Comparison of ENCODE assay signal across 1 cellular context in genomic region chr13:36352350-36352749, GRCh38.
TF ChIP-seq lines count a peak whose summit lies in the region.

No MANE protein-coding gene starts in this region.

TF ChIP-seq in GM23338, 12 proteins besides CTCF, POLR2A, EP300 and RAD21 (continued from another document):
- TF ChIP-seq ETS1 (IDR thresholded peaks at IDR 0.05), result no peak
- no peak for TF ChIP-seq ZNF331 (CRISPR knock-in tag; IDR thresholded peaks at IDR 0.05; ENCODE audit: low read depth)
